In genomic region chr2:95206086-95206485, GRCh38 we compare ENCODE assay signal across 11 cellular contexts. TPM values are rescaled to one million over a fixed set of nuclear protein-coding genes. Genes with fewer than 3 reads are reported as not detected.
DNase-seq lines count a peak whose midpoint lies in the region; ATAC-seq lines count a peak whose summit lies in the region.
"Had no signal": no experiment of that assay in that cellular context is flagged by ENCODE, and none has a peak within 500 bp of the region (broad histone marks: within the 10 kb centered on the region; RNA-seq: fewer than 3 reads in every experiment).

No MANE protein-coding gene starts in this region.

- peaks cover 24% of the 10 kb centered on the region for H3K9me3 Mint-ChIP-seq in activated naive CD4-positive, alpha-beta T cell treated with anti-CD3 and anti-CD28 coated beads, Interleukin-2, amount 10 ng/mL, durations not matched to agents 7 days and 5 days
- peaks cover 22% of the 10 kb centered on the region for H3K9me3 Mint-ChIP-seq in activated CD8-positive, alpha-beta T cell treated with anti-CD3 and anti-CD28 coated beads, Interleukin-2, amount 10 ng/mL, durations not matched to agents 7 days and 5 days (ENCODE audit: insufficient read depth)
- H3K9me3 Mint-ChIP-seq in stimulated activated naive B cell treated with anti-CD40 and anti-IgM and Interleukin-4, amounts not matched to agents 10 μg/mL and 1 μg/mL and 100 μg/mL, for 72 hours = peaks cover 12 to 15% of the 10 kb centered on the region in 2 donors

- POLR2A ChIA-PET in activated CD8-positive, alpha-beta T cell treated with anti-CD3 and anti-CD28 coated beads, Interleukin-2, amount 10 ng/mL, durations not matched to agents 7 days and 5 days (lab: Charles Lee) = no interaction called here

- CTCF ChIA-PET in activated naive CD4-positive, alpha-beta T cell treated with anti-CD3 and anti-CD28 coated beads, Interleukin-2, amount 10 ng/mL, durations not matched to agents 7 days and 5 days (lab: Charles Lee) = interaction anchor here (1.5 kb wide), 2 partner anchors 130 to 182 kb away, joined by 3 to 4 read pairs; no protein-coding TSS in a partner anchor
- CTCF ChIA-PET in activated CD8-positive, alpha-beta T cell treated with anti-CD3 and anti-CD28 coated beads, Interleukin-2, amount 10 ng/mL, durations not matched to agents 7 days and 5 days (lab: Charles Lee) = interaction anchor here (0.7 to 2.3 kb wide), 3 partner anchors 37 to 183 kb away, joined by 3 to 11 read pairs (median 6); no protein-coding TSS in a partner anchor

- peak overlapping the region; percentile 88 for H3K4me3 Mint-ChIP-seq in activated naive CD4-positive, alpha-beta T cell treated with anti-CD3 and anti-CD28 coated beads, Interleukin-2, amount 10 ng/mL, durations not matched to agents 7 days and 5 days
- peak overlapping the region; percentile 90 for H3K4me3 Mint-ChIP-seq in activated CD8-positive, alpha-beta T cell treated with anti-CD3 and anti-CD28 coated beads, Interleukin-2, amount 10 ng/mL, durations not matched to agents 7 days and 5 days
- peak overlapping the region; percentile 93 to 98 for H3K4me3 Mint-ChIP-seq in stimulated activated naive B cell treated with anti-CD40 and anti-IgM and Interleukin-4, amounts not matched to agents 10 μg/mL and 1 μg/mL and 100 μg/mL, for 72 hours

- peaks cover 20% of the 10 kb centered on the region for H3K36me3 Mint-ChIP-seq in activated naive CD4-positive, alpha-beta T cell treated with anti-CD3 and anti-CD28 coated beads, Interleukin-2, amount 10 ng/mL, durations not matched to agents 7 days and 5 days
- H3K36me3 Mint-ChIP-seq in activated CD8-positive, alpha-beta T cell treated with anti-CD3 and anti-CD28 coated beads, Interleukin-2, amount 10 ng/mL, durations not matched to agents 7 days and 5 days (ENCODE audit: low read depth) = peaks cover 27% of the 10 kb centered on the region
- peaks cover 20 to 36% of the 10 kb centered on the region in 2 donors for H3K36me3 Mint-ChIP-seq in stimulated activated naive B cell treated with anti-CD40 and anti-IgM and Interleukin-4, amounts not matched to agents 10 μg/mL and 1 μg/mL and 100 μg/mL, for 72 hours

- peaks cover 19% of the 10 kb centered on the region for H3K4me1 Mint-ChIP-seq in activated naive CD4-positive, alpha-beta T cell treated with anti-CD3 and anti-CD28 coated beads, Interleukin-2, amount 10 ng/mL, durations not matched to agents 7 days and 5 days
- peaks cover 21% of the 10 kb centered on the region for H3K4me1 Mint-ChIP-seq in activated CD8-positive, alpha-beta T cell treated with anti-CD3 and anti-CD28 coated beads, Interleukin-2, amount 10 ng/mL, durations not matched to agents 7 days and 5 days (ENCODE audit: low read depth)
- H3K4me1 Mint-ChIP-seq in stimulated activated naive B cell treated with anti-CD40 and anti-IgM and Interleukin-4, amounts not matched to agents 10 μg/mL and 1 μg/mL and 100 μg/mL, for 72 hours = peaks cover 7 to 12% of the 10 kb centered on the region in 2 donors

- no peak for ATAC-seq in activated CD8-positive, alpha-beta T cell treated with anti-CD3 and anti-CD28 coated beads, Interleukin-2, amount 10 ng/mL, durations not matched to agents 7 days and 5 days
- no peak for ATAC-seq in stimulated activated naive B cell treated with anti-CD40 and anti-IgM and Interleukin-4, amounts not matched to agents 10 μg/mL and 1 μg/mL and 100 μg/mL, for 72 hours (replicated peaks)
- ATAC-seq in GM21619 (IDR thresholded peaks at IDR 0.05; ENCODE audit: unreplicated experiment) = no peak

- DNase-seq in activated naive CD4-positive, alpha-beta T cell treated with anti-CD3 and anti-CD28 coated beads, Interleukin-2, amount 10 ng/mL, durations not matched to agents 7 days and 5 days = no peak
- no peak for DNase-seq in activated naive CD4-positive, alpha-beta T cell treated with Interleukin-2 at 50 U/mL for 16 hours
- no peak for DNase-seq in activated CD8-positive, alpha-beta T cell treated with anti-CD3 and anti-CD28 coated beads, Interleukin-2, amount 10 ng/mL, durations not matched to agents 7 days and 5 days
- DNase-seq in iPS-NIHi11 (ENCODE audit: low spot score) (peak; percentile 34), NCI-H69 (lab: John Stamatoyannopoulos, UW) (no peak), RPMI8226 (no peak)
- no peak for DNase-seq in stimulated activated naive B cell treated with anti-CD40 and anti-IgM and Interleukin-4, amounts not matched to agents 10 μg/mL and 1 μg/mL and 100 μg/mL, for 72 hours
- DNase-seq: NCI-H1436 treated with DMSO at 0.1 percent for 48 hours; SHP77 treated with DMSO at 0.1 percent for 48 hours; stimulated activated CD4-positive, alpha-beta T cell treated with anti-CD3 and anti-CD28 coated beads, Interleukin-12 subunit alpha, Interleukin-12 subunit beta, amount 100 ng/mL, for 4 hours had no signal

- no peak overlapping the region for H3K27ac Mint-ChIP-seq in activated naive CD4-positive, alpha-beta T cell treated with anti-CD3 and anti-CD28 coated beads, Interleukin-2, amount 10 ng/mL, durations not matched to agents 7 days and 5 days
- H3K27ac Mint-ChIP-seq in activated CD8-positive, alpha-beta T cell treated with anti-CD3 and anti-CD28 coated beads, Interleukin-2, amount 10 ng/mL, durations not matched to agents 7 days and 5 days = no peak overlapping the region
- H3K27ac Mint-ChIP-seq in stimulated activated naive B cell treated with anti-CD40 and anti-IgM and Interleukin-4, amounts not matched to agents 10 μg/mL and 1 μg/mL and 100 μg/mL, for 72 hours = no peak overlapping the region

- no peaks in the 10 kb centered on the region for H3K27me3 Mint-ChIP-seq in activated naive CD4-positive, alpha-beta T cell treated with anti-CD3 and anti-CD28 coated beads, Interleukin-2, amount 10 ng/mL, durations not matched to agents 7 days and 5 days
- no peaks in the 10 kb centered on the region for H3K27me3 Mint-ChIP-seq in activated CD8-positive, alpha-beta T cell treated with anti-CD3 and anti-CD28 coated beads, Interleukin-2, amount 10 ng/mL, durations not matched to agents 7 days and 5 days (ENCODE audit: low read depth)
- H3K27me3 Mint-ChIP-seq in stimulated activated naive B cell treated with anti-CD40 and anti-IgM and Interleukin-4, amounts not matched to agents 10 μg/mL and 1 μg/mL and 100 μg/mL, for 72 hours = no peaks in the 10 kb centered on the region

RNA-seq across cellular contexts. Expression of gene ZNF892, which starts 1.2 kb away (rescaled TPM):
- total RNA-seq in activated CD8-positive, alpha-beta T cell treated with anti-CD3 and anti-CD28 coated beads, Interleukin-2, amount 10 ng/mL, durations not matched to agents 7 days and 5 days = 1 to 10 TPM; 3.8 to 3.9 TPM

RNA-seq across cellular contexts. Expression of gene ZNF2, which starts 40.5 kb away (rescaled TPM):
- total RNA-seq in activated CD8-positive, alpha-beta T cell treated with anti-CD3 and anti-CD28 coated beads, Interleukin-2, amount 10 ng/mL, durations not matched to agents 7 days and 5 days = 1 to 10 TPM; 4.5 to 5.0 TPM

RNA-seq across cellular contexts. Expression of gene ZNF514, which starts 46.4 kb away (rescaled TPM):
- 10 to 100 TPM; 16.3 to 17.4 TPM for total RNA-seq in activated CD8-positive, alpha-beta T cell treated with anti-CD3 and anti-CD28 coated beads, Interleukin-2, amount 10 ng/mL, durations not matched to agents 7 days and 5 days
